In the genomic region with DNA sequence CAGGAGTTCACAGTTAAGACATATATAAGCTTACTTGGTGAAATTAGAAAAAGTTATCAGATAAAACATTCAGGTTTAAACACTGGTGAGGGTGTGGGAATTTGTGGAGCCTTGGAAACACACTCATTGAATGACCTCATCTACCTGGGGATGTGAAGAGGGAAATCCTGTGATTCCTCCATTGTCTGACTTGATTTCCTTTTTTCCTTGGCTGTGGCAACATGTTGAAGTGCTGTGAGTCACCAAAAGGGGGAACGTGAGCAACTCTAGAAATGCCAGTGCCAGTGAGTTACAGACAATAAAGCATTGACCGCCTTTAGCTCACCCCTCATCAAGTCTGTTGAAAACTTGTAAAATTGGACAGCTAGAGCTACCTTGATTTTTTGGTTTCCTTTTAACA, we compare ENCODE assay signal across 8 cellular contexts. TPM values are rescaled to one million over a fixed set of nuclear protein-coding genes. Genes with fewer than 3 reads are reported as not detected.
DNase-seq lines count a peak whose midpoint lies in the region; ATAC-seq and TF ChIP-seq lines count a peak whose summit lies in the region.

No MANE protein-coding gene starts in this region.

- CTCF ChIA-PET in activated CD4-positive, alpha-beta T cell treated with anti-CD3 and anti-CD28 coated beads, Interleukin-2, amount 10 ng/mL, durations not matched to agents 7 days and 5 days (lab: Charles Lee), result interaction anchor here (1.0 to 4.8 kb wide), 8 partner anchors 10 to 68 kb away, joined by 3 to 42 read pairs (median 4); partner anchors contain the start of gene CDIP1

- H3K36me3 Mint-ChIP-seq in activated CD4-positive, alpha-beta T cell treated with anti-CD3 and anti-CD28 coated beads, Interleukin-2, amount 10 ng/mL, durations not matched to agents 7 days and 5 days (ENCODE audit: low read depth), result peaks cover 23% of the 10 kb centered on the region

- peaks cover 4% of the 10 kb centered on the region; the same call in 1 of the 2 replicates for H4K20me1 ChIP-seq in OCI-LY3 (ENCODE audit: insufficient read depth, low read length)

- H3K4me3 Mint-ChIP-seq in activated CD4-positive, alpha-beta T cell treated with anti-CD3 and anti-CD28 coated beads, Interleukin-2, amount 10 ng/mL, durations not matched to agents 7 days and 5 days, result peak overlapping the region; percentile 94

- H3K27me3 Mint-ChIP-seq in activated CD4-positive, alpha-beta T cell treated with anti-CD3 and anti-CD28 coated beads, Interleukin-2, amount 10 ng/mL, durations not matched to agents 7 days and 5 days, result no peaks in the 10 kb centered on the region

- H3K79me2 ChIP-seq in OCI-LY3 (ENCODE audit: low read length), result peaks cover 79% of the 10 kb centered on the region

- H3K9ac ChIP-seq in OCI-LY3 (ENCODE audit: low read length), result no peak overlapping the region
- no peak overlapping the region for H3K9ac ChIP-seq in skeletal muscle satellite cell (ENCODE audit: low read depth, low read length)

- peak; percentile 21 for DNase-seq in activated CD4-positive, alpha-beta T cell treated with anti-CD3 and anti-CD28 coated beads, Interleukin-2, amount 10 ng/mL, durations not matched to agents 7 days and 5 days
- no peak for DNase-seq in activated CD4-positive, alpha-beta T cell treated with anti-CD3 and anti-CD28 coated beads, Interleukin-2, amount 50 U/mL, for 4 hours
- DNase-seq in effector memory CD4-positive, alpha-beta T cell, result no peak
- DNase-seq in NCI-H2227 (lab: John Stamatoyannopoulos, UW; ENCODE audit: unreplicated experiment) (no peak), NCI-H187 (lab: John Stamatoyannopoulos, UW) (no peak)

- peaks cover 53% of the 10 kb centered on the region for H3K4me1 Mint-ChIP-seq in activated CD4-positive, alpha-beta T cell treated with anti-CD3 and anti-CD28 coated beads, Interleukin-2, amount 10 ng/mL, durations not matched to agents 7 days and 5 days

- H3K4me2 ChIP-seq in OCI-LY3 (ENCODE audit: low read length), result peak overlapping the region; percentile 66; the same call in 1 of the 2 replicates
- peak overlapping the region; percentile 92 for H3K4me2 ChIP-seq in skeletal muscle satellite cell (ENCODE audit: low read length)

- no peaks in the 10 kb centered on the region for H3K9me3 Mint-ChIP-seq in activated CD4-positive, alpha-beta T cell treated with anti-CD3 and anti-CD28 coated beads, Interleukin-2, amount 10 ng/mL, durations not matched to agents 7 days and 5 days

- no peaks in the 10 kb centered on the region for H3K36me3 ChIP-seq in OCI-LY3 (replicated peaks; ENCODE audit: low read depth, low read length)
- no peaks in the 10 kb centered on the region for H3K36me3 ChIP-seq in effector memory CD4-positive, alpha-beta T cell (ENCODE audit: control insufficient read depth, insufficient read depth, low read length)
- H3K36me3 ChIP-seq in skeletal muscle satellite cell (ENCODE audit: insufficient read depth, low read length), result no peaks in the 10 kb centered on the region

- no peaks in the 10 kb centered on the region for H3K9me3 ChIP-seq in OCI-LY3 (ENCODE audit: insufficient read depth, low read length)
- H3K9me3 ChIP-seq in effector memory CD4-positive, alpha-beta T cell (ENCODE audit: control insufficient read depth, low read length), result no peaks in the 10 kb centered on the region
- H3K9me3 ChIP-seq in skeletal muscle satellite cell (replicated peaks; ENCODE audit: low read length), result no peaks in the 10 kb centered on the region

- no peak overlapping the region for H3K27ac ChIP-seq in OCI-LY3 (ENCODE audit: low read length)
- peak overlapping the region; percentile 84 for H3K27ac ChIP-seq in effector memory CD4-positive, alpha-beta T cell (ENCODE audit: insufficient read depth, low read length, poor library complexity, severe bottlenecking)

- no peak for ATAC-seq in GM18520 (IDR thresholded peaks at IDR 0.05; ENCODE audit: unreplicated experiment)

- no peak overlapping the region for H2AFZ ChIP-seq in OCI-LY3 (ENCODE audit: low read depth, low read length)

- POLR2A ChIA-PET in activated CD4-positive, alpha-beta T cell treated with anti-CD3 and anti-CD28 coated beads, Interleukin-2, amount 10 ng/mL, durations not matched to agents 7 days and 5 days (lab: Charles Lee), result interaction anchor here (0.9 kb wide), 1 partner anchor 10 kb away, joined by 3 read pairs; no protein-coding TSS in a partner anchor

- H3K4me1 ChIP-seq in OCI-LY3 (ENCODE audit: low read length) (peaks cover 24% of the 10 kb centered on the region), skeletal muscle satellite cell (ENCODE audit: control insufficient read depth, insufficient read depth, low read length) (peaks cover 21% of the 10 kb centered on the region)
- H3K4me1 ChIP-seq in effector memory CD4-positive, alpha-beta T cell (ENCODE audit: control insufficient read depth, insufficient read depth, low read length, poor library complexity, severe bottlenecking), result peaks cover 37% of the 10 kb centered on the region

- H3K27ac Mint-ChIP-seq in activated CD4-positive, alpha-beta T cell treated with anti-CD3 and anti-CD28 coated beads, Interleukin-2, amount 10 ng/mL, durations not matched to agents 7 days and 5 days, result peak overlapping the region; percentile 90

- H3K4me3 ChIP-seq in OCI-LY3 (ENCODE audit: low read length) (no peak overlapping the region), skeletal muscle satellite cell (ENCODE audit: low read length) (no peak overlapping the region)
- peak overlapping the region; percentile 15 for H3K4me3 ChIP-seq in effector memory CD4-positive, alpha-beta T cell (ENCODE audit: insufficient read depth, low read depth, low read length, poor library complexity, severe bottlenecking)

- no peak for TF ChIP-seq CTCF in OCI-LY3 (IDR thresholded peaks at IDR 0.05; ENCODE audit: low read depth, low read length)

- no peaks in the 10 kb centered on the region for H3K27me3 ChIP-seq in OCI-LY3 (ENCODE audit: low read depth, low read length)
- H3K27me3 ChIP-seq in effector memory CD4-positive, alpha-beta T cell (replicated peaks; ENCODE audit: control insufficient read depth, insufficient read depth, low read length, poor library complexity, severe bottlenecking), result no peaks in the 10 kb centered on the region
- H3K27me3 ChIP-seq in skeletal muscle satellite cell (ENCODE audit: control insufficient read depth, insufficient read depth, low read length), result no peaks in the 10 kb centered on the region

RNA-seq across cellular contexts. Expression of gene HMOX2, which starts 1.8 kb away (rescaled TPM):
- 100 to 1,000 TPM in 1 of 2 experiments, 10 to 100 TPM in 1; 86.3 to 107 TPM for total RNA-seq in activated CD4-positive, alpha-beta T cell treated with anti-CD3 and anti-CD28 coated beads, Interleukin-2, amount 10 ng/mL, durations not matched to agents 7 days and 5 days
- total RNA-seq in skeletal muscle satellite cell (2012; rRNA removed), result 48.1 and 61.9 TPM in 2 replicates

RNA-seq across cellular contexts. Expression of gene NMRAL1, which starts 3.5 kb away (rescaled TPM):
- total RNA-seq in activated CD4-positive, alpha-beta T cell treated with anti-CD3 and anti-CD28 coated beads, Interleukin-2, amount 10 ng/mL, durations not matched to agents 7 days and 5 days, result 10 to 100 TPM; 34.0 to 35.9 TPM
- 65.5 and 76.8 TPM in 2 replicates for total RNA-seq in skeletal muscle satellite cell (2012; rRNA removed)

RNA-seq across cellular contexts. Expression of gene DNAJA3, which starts 52.3 kb away (rescaled TPM):
- total RNA-seq in activated CD4-positive, alpha-beta T cell treated with anti-CD3 and anti-CD28 coated beads, Interleukin-2, amount 10 ng/mL, durations not matched to agents 7 days and 5 days, result 10 to 100 TPM; 51.6 to 55.0 TPM
- total RNA-seq in skeletal muscle satellite cell (2012; rRNA removed), result 54.2 and 63.1 TPM in 2 replicates
